In genomic region chr10:126097558-126098215, GRCh38 we compare ENCODE assay signal across 17 cellular contexts.
DNase-seq lines count a peak whose midpoint lies in the region; ATAC-seq and TF ChIP-seq lines count a peak whose summit lies in the region.
"Had no signal": no experiment of that assay in that cellular context is flagged by ENCODE, and none has a peak within 500 bp of the region (broad histone marks: within the 10 kb centered on the region; RNA-seq: fewer than 3 reads in every experiment).

No MANE protein-coding gene starts in this region.

- ATAC-seq in left ventricle myocardium superior (no peak), HG03025 (IDR thresholded peaks at IDR 0.05; ENCODE audit: low FRiP score, unreplicated experiment) (no peak)
- ATAC-seq: K562 had no signal

- H3K4me3 ChIP-seq in left ventricle myocardium inferior: no peak overlapping the region
- H3K4me3 ChIP-seq in retinal pigment epithelial cell (ENCODE audit: low read length): no peak overlapping the region
- H3K4me3 ChIP-seq: coronary artery, K562, ovary had no signal

- peak; percentile 30 for TF ChIP-seq CTCF in left ventricle myocardium inferior (IDR thresholded peaks at IDR 0.05; ENCODE audit: borderline replicate concordance)
- TF ChIP-seq CTCF in retinal pigment epithelial cell (conservative IDR thresholded peaks at IDR 0.05; ENCODE audit: low read depth, low read length): peak; percentile 26

- H3K4me1 ChIP-seq in left ventricle myocardium inferior: no peaks in the 10 kb centered on the region

- H3K27ac ChIP-seq in left ventricle myocardium inferior (replicated peaks): no peak overlapping the region
- H3K27ac ChIP-seq: coronary artery had no signal

- no peak for DNase-seq in left ventricle myocardium inferior
- DNase-seq in left ventricle myocardium superior: no peak
- DNase-seq in NCI-H69 (lab: John Stamatoyannopoulos, UW): peak; percentile 0
- DNase-seq in dermis blood vessel endothelial cell: peak; percentile 42
- DNase-seq in retinal pigment epithelial cell (ENCODE audit: low read depth): no peak
- DNase-seq in activated naive CD4-positive, alpha-beta T cell treated with Interleukin-2 at 50 U/mL for 16 hours: no peak
- DNase-seq in NOMO-1 treated with dmso at 0.1 percent for 144 hours (lab: John Stamatoyannopoulos, UW; ENCODE audit: unreplicated experiment): no peak
- DNase-seq: activated CD4-positive, alpha-beta T cell treated with anti-CD3 and anti-CD28 coated beads for 4 hours; activated T-cell treated with anti-CD3 and anti-CD28 coated beads, Interleukin-2, amount 50 U/mL, for 24 hours; NCI-H1436; NCI-H524 treated with DMSO at 0.1 percent for 48 hours; ovary; stimulated activated CD4-positive, alpha-beta T cell treated with anti-CD3 and anti-CD28 coated beads, Interleukin-12 subunit alpha, Interleukin-12 subunit beta, amount 100 ng/mL, for 4 hours; substantia nigra had no signal

- no peaks in the 10 kb centered on the region for H3K27me3 ChIP-seq in left ventricle myocardium inferior (ENCODE audit: low read depth)
- H3K27me3 ChIP-seq: ovary had no signal

- H3K36me3 ChIP-seq in left ventricle myocardium inferior: no peaks in the 10 kb centered on the region
- H3K36me3 ChIP-seq: ovary had no signal

- intact Hi-C loops in left ventricle myocardium inferior (cut with micrococcal nuclease): no loop called here
- intact Hi-C loops in left ventricle myocardium superior (cut with micrococcal nuclease): no loop called here

- no peaks in the 10 kb centered on the region for H3K9me3 ChIP-seq in left ventricle myocardium inferior (replicated peaks)
- H3K9me3 ChIP-seq: ovary had no signal

Comparison
In these comparisons a context has a peak if more than half of its experiments do, and no peak if none do; other contexts are left out.
1. DNase-seq: peak in NCI-H69 (single experiment) and dermis blood vessel endothelial cell (single experiment); none in left ventricle myocardium inferior (single experiment), left ventricle myocardium superior (single experiment), retinal pigment epithelial cell (single experiment), activated naive CD4-positive, alpha-beta T cell treated with Interleukin-2 at 50 U/mL for 16 hours (single experiment) and NOMO-1 treated with dmso at 0.1 percent for 144 hours (single experiment).